In the genomic region with DNA sequence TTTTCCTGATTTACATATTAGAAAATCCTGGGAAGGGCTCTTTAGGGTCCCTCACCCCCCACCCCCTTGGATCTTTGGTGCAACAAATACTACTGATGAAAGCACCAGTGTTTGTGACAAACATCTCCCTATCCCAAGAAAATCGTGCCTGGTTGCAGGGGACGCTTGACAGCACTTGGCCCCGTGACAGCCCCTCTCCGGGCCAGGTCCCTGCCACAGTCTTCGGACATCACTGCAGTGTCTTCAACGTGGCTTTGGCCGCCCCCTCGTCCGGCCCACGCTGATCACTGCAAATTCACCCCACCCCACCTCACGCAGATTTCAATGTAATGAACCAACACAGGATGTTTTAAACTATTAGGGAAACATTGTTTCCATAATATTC, we compare ENCODE assay signal across 9 cellular contexts. TPM values are rescaled to one million over a fixed set of nuclear protein-coding genes. Genes with fewer than 3 reads are reported as not detected.
DNase-seq lines count a peak whose midpoint lies in the region; ATAC-seq and TF ChIP-seq lines count a peak whose summit lies in the region.
"Had no signal": no experiment of that assay in that cellular context is flagged by ENCODE, and none has a peak within 500 bp of the region (broad histone marks: within the 10 kb centered on the region; RNA-seq: fewer than 3 reads in every experiment).

No MANE protein-coding gene starts in this region.

- no peak for TF ChIP-seq EP300 in esophagus muscularis mucosa (IDR thresholded peaks at IDR 0.05)

- H3K4me3 Mint-ChIP-seq in CD8-positive, alpha-beta T cell: peak overlapping the region; percentile 56

- peaks cover 5% of the 10 kb centered on the region for H4K20me1 ChIP-seq in OCI-LY1 (ENCODE audit: insufficient read depth, low read length)

- H3K4me1 ChIP-seq in CD8-positive, alpha-beta T cell (ENCODE audit: insufficient read depth, low read length): peaks cover 48% of the 10 kb centered on the region
- peaks cover 76% of the 10 kb centered on the region for H3K4me1 ChIP-seq in OCI-LY1 (ENCODE audit: insufficient read depth, low read length, severe bottlenecking)
- peaks cover 76 to 81% (median 80%) of the 10 kb centered on the region in 4 donors for H3K4me1 ChIP-seq in esophagus muscularis mucosa
- H3K4me1 ChIP-seq in parathyroid adenoma: peaks cover 38% of the 10 kb centered on the region

- H3K9me3 ChIP-seq in CD8-positive, alpha-beta T cell (ENCODE audit: low read length): no peaks in the 10 kb centered on the region
- H3K9me3 ChIP-seq in OCI-LY1 (ENCODE audit: low read length): no peaks in the 10 kb centered on the region
- H3K9me3 ChIP-seq in esophagus muscularis mucosa: no peaks in the 10 kb centered on the region
- H3K9me3 ChIP-seq in parathyroid adenoma (ENCODE audit: control insufficient read depth, low read length): no peaks in the 10 kb centered on the region

- DNase-seq in CD8-positive, alpha-beta T cell: no peak
- DNase-seq in esophagus muscularis mucosa (ENCODE audit: extremely low spot score) (no peak), NCI-H226 (no peak), NCI-H2107 (lab: John Stamatoyannopoulos, UW) (no peak)
- DNase-seq: small intestine had no signal

- H3K9me3 Mint-ChIP-seq in CD8-positive, alpha-beta T cell: no peaks in the 10 kb centered on the region

- H3K9ac ChIP-seq in OCI-LY1 (ENCODE audit: low read length) (no peak overlapping the region; the same call in 1 of the 2 replicates), parathyroid adenoma (no peak overlapping the region)

- POLR2A ChIA-PET in CD8-positive, alpha-beta T cell (lab: Charles Lee): no interaction called here

- no peak for TF ChIP-seq CTCF in CD8-positive, alpha-beta T cell (IDR thresholded peaks at IDR 0.05)
- no peak for TF ChIP-seq CTCF in OCI-LY1 (IDR thresholded peaks at IDR 0.05; ENCODE audit: low read length)
- TF ChIP-seq CTCF in esophagus muscularis mucosa (IDR thresholded peaks at IDR 0.05): no peak
- no peak for TF ChIP-seq CTCF in parathyroid adenoma (IDR thresholded peaks at IDR 0.05)

- no peak overlapping the region for H3K4me3 ChIP-seq in CD8-positive, alpha-beta T cell (ENCODE audit: low read depth, low read length)
- no peak overlapping the region for H3K4me3 ChIP-seq in OCI-LY1 (ENCODE audit: low read depth, low read length, poor library complexity, severe bottlenecking)
- peak overlapping the region; percentile 12 to 21 (median 18) for H3K4me3 ChIP-seq in esophagus muscularis mucosa
- H3K4me3 ChIP-seq in parathyroid adenoma (ENCODE audit: low read depth, low read length): no peak overlapping the region

- WGBS in esophagus muscularis mucosa: 31% methylated on average over 11 of the region's 11 CpGs

- no peaks in the 10 kb centered on the region for H3K9me2 ChIP-seq in OCI-LY1 (ENCODE audit: low read depth, low read length)

- CTCF ChIA-PET in CD8-positive, alpha-beta T cell (lab: Charles Lee): no interaction called here

- H3K36me3 ChIP-seq in CD8-positive, alpha-beta T cell (ENCODE audit: insufficient read depth, low read length): peaks cover 6% of the 10 kb centered on the region
- H3K36me3 ChIP-seq in OCI-LY1 (ENCODE audit: insufficient read depth, low read length): peaks cover 58% of the 10 kb centered on the region; the same call in 1 of the 2 replicates
- peaks cover 0 to 11% (median 6%) of the 10 kb centered on the region in 4 donors for H3K36me3 ChIP-seq in esophagus muscularis mucosa
- H3K36me3 ChIP-seq in parathyroid adenoma (ENCODE audit: control insufficient read depth, insufficient read depth, low read length): no peaks in the 10 kb centered on the region

- peaks cover 67% of the 10 kb centered on the region for H3K36me3 Mint-ChIP-seq in CD8-positive, alpha-beta T cell

- H3K4me2 ChIP-seq in OCI-LY1 (ENCODE audit: low read length) (peak overlapping the region; percentile 86; the same call in 1 of the 2 replicates), parathyroid adenoma (ENCODE audit: low read length) (peak overlapping the region; percentile 45)

- H3K27me3 Mint-ChIP-seq in CD8-positive, alpha-beta T cell (ENCODE audit: low read depth): no peaks in the 10 kb centered on the region

- peaks cover 8% of the 10 kb centered on the region; the same call in 1 of the 2 replicates for H3F3A ChIP-seq in OCI-LY1 (ENCODE audit: insufficient read depth, low read length)

- H3K4me1 Mint-ChIP-seq in CD8-positive, alpha-beta T cell (ENCODE audit: low read depth): peaks cover 77% of the 10 kb centered on the region

- H2AFZ ChIP-seq in OCI-LY1 (ENCODE audit: low read length) (no peak overlapping the region), parathyroid adenoma (no peak overlapping the region)

- no peak overlapping the region for H3K27ac ChIP-seq in CD8-positive, alpha-beta T cell (ENCODE audit: low read depth, low read length)
- H3K27ac ChIP-seq in OCI-LY1 (ENCODE audit: low read depth, low read length, poor library complexity, severe bottlenecking): peak overlapping the region; percentile 90
- H3K27ac ChIP-seq in esophagus muscularis mucosa (replicated peaks in 1 of 4): peak overlapping the region in 2 of 4 donors; percentile 37 to 99
- no peak overlapping the region for H3K27ac ChIP-seq in parathyroid adenoma

- H3K79me2 ChIP-seq in OCI-LY1 (ENCODE audit: insufficient read depth, low read length): peaks cover 86% of the 10 kb centered on the region
- H3K79me2 ChIP-seq in parathyroid adenoma: peaks cover 78% of the 10 kb centered on the region

- no peak for ATAC-seq in CD8-positive, alpha-beta T cell
- no peak for ATAC-seq in GM21390 (IDR thresholded peaks at IDR 0.05; ENCODE audit: unreplicated experiment)
- no peak for ATAC-seq in GM21717 (IDR thresholded peaks at IDR 0.05; ENCODE audit: unreplicated experiment)

- H3K27ac Mint-ChIP-seq in CD8-positive, alpha-beta T cell: peak overlapping the region; percentile 89

- intact Hi-C loops in CD8-positive, alpha-beta T cell (cut with DNase I, micrococcal nuclease): loop anchor here in 1 of 2 experiments (10.0 kb wide), 1 partner anchor 1039 kb away; the partner anchor contains the start of gene SYCP2
- intact Hi-C loops in esophagus muscularis mucosa (cut with DNase I): no loop called here

- H3K27me3 ChIP-seq in CD8-positive, alpha-beta T cell (ENCODE audit: insufficient read depth, low read length): no peaks in the 10 kb centered on the region
- H3K27me3 ChIP-seq in OCI-LY1 (ENCODE audit: insufficient read depth, low read length) (no peaks in the 10 kb centered on the region), esophagus muscularis mucosa (no peaks in the 10 kb centered on the region), parathyroid adenoma (ENCODE audit: control insufficient read depth, insufficient read depth, low read length) (no peaks in the 10 kb centered on the region)

- TF ChIP-seq POLR2A in esophagus muscularis mucosa (IDR thresholded peaks at IDR 0.05; ENCODE audit: low read depth): no peak

RNA-seq across cellular contexts. Expression of gene GNAS, which starts 43.3 kb away (rescaled TPM):
- 1,000 to 10,000 TPM; 1,064 to 1,097 TPM for total RNA-seq in CD8-positive, alpha-beta T cell
- total RNA-seq in esophagus muscularis mucosa: 100 to 1,000 TPM; 679 to 875 (median 782) TPM

RNA-seq across cellular contexts. Expression of gene GNAS-AS1, which starts 45.1 kb away (rescaled TPM):
- total RNA-seq in CD8-positive, alpha-beta T cell: under 1 TPM in 1 of 2 experiments, not detected in 1; 0.28 TPM
- total RNA-seq in esophagus muscularis mucosa: under 1 TPM in 3 of 4 donors, not detected in 1; 0.13 to 0.42 (median 0.23) TPM

Comparison
In these comparisons a context has a peak if more than half of its experiments do, and no peak if none do; other contexts are left out.
1. H3K4me3 ChIP-seq: peak in esophagus muscularis mucosa (4 of 4); none in CD8-positive, alpha-beta T cell (single experiment), OCI-LY1 (single experiment) and parathyroid adenoma (single experiment).